In the genomic region with DNA sequence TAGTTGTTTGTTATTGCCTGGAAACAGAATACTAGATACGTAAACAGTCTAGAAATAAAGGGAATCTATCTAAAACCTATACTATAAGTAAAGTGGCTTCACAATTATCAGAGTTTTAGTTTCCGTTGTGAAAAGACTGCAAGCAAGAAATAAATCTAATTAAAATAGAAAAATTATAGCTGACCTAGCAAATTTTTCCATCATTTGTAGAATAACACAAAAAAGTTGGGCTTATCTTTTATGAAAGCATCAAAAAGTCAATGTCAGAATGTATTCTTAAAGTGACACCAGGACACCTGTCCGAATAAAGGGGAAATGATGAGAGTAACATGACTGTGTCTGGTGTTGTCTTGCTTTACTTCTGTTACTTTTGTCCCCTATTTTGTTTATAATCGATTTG, we compare ENCODE assay signal across 26 cellular contexts.
A peak's percentile ranks its signal among the peaks of the same experiment; 100 is the strongest.
DNase-seq lines count a peak whose midpoint lies in the region; ATAC-seq, FAIRE-seq and TF ChIP-seq lines count a peak whose summit lies in the region.
"Had no signal": no experiment of that assay in that cellular context is flagged by ENCODE, and none has a peak within 500 bp of the region (broad histone marks: within the 10 kb centered on the region; RNA-seq: fewer than 3 reads in every experiment).

No MANE protein-coding gene starts in this region.

- TF ChIP-seq RAD21 in A549 (conservative IDR thresholded peaks at IDR 0.05 in 1 of 2, IDR thresholded peaks at IDR 0.05 in 1 of 2) (no peak), K562 (CRISPR knock-in tag; conservative IDR thresholded peaks at IDR 0.05 in 1 of 2, IDR thresholded peaks at IDR 0.05 in 1 of 2) (no peak)

- no peak overlapping the region for H3K9ac ChIP-seq in K562 (ENCODE audit: insufficient read depth in 1 of 2, low read depth in 2 of 2, low read length in 2 of 2)
- H3K9ac ChIP-seq: BLaER1 treated with 17β-estradiol and CSF1 and Interleukin-3, amounts not matched to agents 10 nM and 100 nM had no signal

- no peaks in the 10 kb centered on the region for H3K27me3 Mint-ChIP-seq in HFFc6 (ENCODE audit: insufficient read depth)
- no peaks in the 10 kb centered on the region for H3K27me3 Mint-ChIP-seq in stimulated activated naive B cell treated with anti-CD40 and anti-IgM and Interleukin-4, amounts not matched to agents 10 μg/mL and 1 μg/mL and 100 μg/mL, for 72 hours
- H3K27me3 Mint-ChIP-seq: B cell; CD4-positive, alpha-beta T cell had no signal

- no peak overlapping the region for H3K4me3 Mint-ChIP-seq in HFFc6
- no peak overlapping the region for H3K4me3 Mint-ChIP-seq in stimulated activated naive B cell treated with anti-CD40 and anti-IgM and Interleukin-4, amounts not matched to agents 10 μg/mL and 1 μg/mL and 100 μg/mL, for 72 hours
- H3K4me3 Mint-ChIP-seq: B cell; CD4-positive, alpha-beta T cell; CD8-positive, alpha-beta T cell had no signal

- no peak overlapping the region for H3K27ac ChIP-seq in A549
- H3K27ac ChIP-seq in K562 (ENCODE audit: extremely low read depth, low read depth, low read length): no peak overlapping the region
- H3K27ac ChIP-seq: BLaER1 treated with 17β-estradiol and CSF1 and Interleukin-3, amounts not matched to agents 10 nM and 100 nM; C4-2B had no signal

- no peaks in the 10 kb centered on the region for H3K9me3 ChIP-seq in A549
- H3K9me3 ChIP-seq in K562 (replicated peaks; ENCODE audit: control insufficient read depth, insufficient read depth, low read depth, low read length): peaks cover 2% of the 10 kb centered on the region
- H3K9me3 ChIP-seq: Caco-2 had no signal

- intact Hi-C loops in K562 (cut with micrococcal nuclease): no loop called here

- TF ChIP-seq POLR2A in A549 (IDR thresholded peaks at IDR 0.05; ENCODE audit: low read length): no peak
- TF ChIP-seq POLR2A in H54 (IDR thresholded peaks at IDR 0.05; ENCODE audit: low read depth, low read length): no peak
- no peak for TF ChIP-seq POLR2A in K562 (conservative IDR thresholded peaks at IDR 0.05)

- H3K9me3 Mint-ChIP-seq in HFFc6: peaks cover 23% of the 10 kb centered on the region
- peaks cover 7 to 11% of the 10 kb centered on the region in 2 donors for H3K9me3 Mint-ChIP-seq in stimulated activated naive B cell treated with anti-CD40 and anti-IgM and Interleukin-4, amounts not matched to agents 10 μg/mL and 1 μg/mL and 100 μg/mL, for 72 hours

- TF ChIP-seq CTCF in A549 (IDR thresholded peaks at IDR 0.05): no peak
- no peak for TF ChIP-seq CTCF in K562 (IDR thresholded peaks at IDR 0.05 in 2 of 3, conservative IDR thresholded peaks at IDR 0.05 in 1 of 3; ENCODE audit: insufficient read depth in 2 of 3, low read depth in 1 of 3, low read length in 3 of 3)
- TF ChIP-seq CTCF in HFFc6 (IDR thresholded peaks at IDR 0.05): no peak
- TF ChIP-seq CTCF in D721Med (IDR thresholded peaks at IDR 0.05; ENCODE audit: insufficient read depth, missing control alignments): no peak

- TF ChIP-seq EP300 in A549 (IDR thresholded peaks at IDR 0.05): no peak
- no peak for TF ChIP-seq EP300 in K562 (IDR thresholded peaks at IDR 0.05; ENCODE audit: low read length)

- ATAC-seq in A549 (no peak), K562 (no peak)
- ATAC-seq in stimulated activated naive B cell treated with anti-CD40 and anti-IgM and Interleukin-4, amounts not matched to agents 10 μg/mL and 1 μg/mL and 100 μg/mL, for 72 hours (replicated peaks): no peak
- ATAC-seq: CD8-positive, alpha-beta T cell; GM12878 had no signal

- H3K36me3 ChIP-seq in K562 (ENCODE audit: control insufficient read depth, insufficient read depth, low read length): no peaks in the 10 kb centered on the region
- H3K36me3 ChIP-seq: BLaER1 treated with 17β-estradiol and CSF1 and Interleukin-3, amounts not matched to agents 10 nM and 100 nM had no signal

- H3K27ac Mint-ChIP-seq in HFFc6: no peak overlapping the region
- H3K27ac Mint-ChIP-seq in stimulated activated naive B cell treated with anti-CD40 and anti-IgM and Interleukin-4, amounts not matched to agents 10 μg/mL and 1 μg/mL and 100 μg/mL, for 72 hours: no peak overlapping the region
- H3K27ac Mint-ChIP-seq: B cell; CD4-positive, alpha-beta T cell; CD8-positive, alpha-beta T cell had no signal

- H3K27me3 ChIP-seq in K562 (ENCODE audit: control insufficient read depth in 2 of 2, insufficient read depth in 2 of 2, low read length in 2 of 2): no peaks in the 10 kb centered on the region
- H3K27me3 ChIP-seq: BLaER1 treated with 17β-estradiol and CSF1 and Interleukin-3, amounts not matched to agents 10 nM and 100 nM had no signal

- H3K4me1 Mint-ChIP-seq in HFFc6 (ENCODE audit: low read depth): no peaks in the 10 kb centered on the region
- H3K4me1 Mint-ChIP-seq in stimulated activated naive B cell treated with anti-CD40 and anti-IgM and Interleukin-4, amounts not matched to agents 10 μg/mL and 1 μg/mL and 100 μg/mL, for 72 hours: no peaks in the 10 kb centered on the region
- H3K4me1 Mint-ChIP-seq: B cell had no signal

- BruUV-seq in K562 (replicated peaks; lab: Mats Ljungman, UMichigan): no TSS peak

- no peaks in the 10 kb centered on the region for H3K4me1 ChIP-seq in A549
- no peaks in the 10 kb centered on the region for H3K4me1 ChIP-seq in K562 (replicated peaks in 1 of 2; ENCODE audit: control insufficient read depth in 2 of 2, insufficient read depth in 2 of 2, low read length in 2 of 2)
- H3K4me1 ChIP-seq: BLaER1 treated with 17β-estradiol and CSF1 and Interleukin-3, amounts not matched to agents 10 nM and 100 nM; Caco-2 had no signal

- no peaks in the 10 kb centered on the region for H3K9me1 ChIP-seq in K562 (ENCODE audit: control insufficient read depth, insufficient read depth, low read length)

- WGBS in A549 (ENCODE audit: missing lambda C conversion rate): 45% methylated on average over 4 of the region's 4 CpGs
- WGBS in K562 (ENCODE audit: insufficient coverage, low coverage, missing lambda C conversion rate): 2% methylated on average over 4 of the region's 4 CpGs

- peaks cover under 1% of the 10 kb centered on the region; the same call in 1 of the 2 replicates for H3K36me3 Mint-ChIP-seq in HFFc6 (ENCODE audit: low read depth)
- H3K36me3 Mint-ChIP-seq in stimulated activated naive B cell treated with anti-CD40 and anti-IgM and Interleukin-4, amounts not matched to agents 10 μg/mL and 1 μg/mL and 100 μg/mL, for 72 hours: no peaks in the 10 kb centered on the region
- H3K36me3 Mint-ChIP-seq: CD8-positive, alpha-beta T cell had no signal

- DNase-seq in A549 (ENCODE audit: low read depth in 1 of 2, low spot score in 1 of 2) (no peak), H54 (ENCODE audit: insufficient read length, low spot score) (no peak), K562 (ENCODE audit: extremely low read depth in 1 of 4, low spot score in 3 of 4) (no peak), HFFc6 (no peak), D721Med (ENCODE audit: insufficient read length, low spot score) (no peak)
- DNase-seq in stimulated activated naive B cell treated with anti-CD40 and anti-IgM and Interleukin-4, amounts not matched to agents 10 μg/mL and 1 μg/mL and 100 μg/mL, for 72 hours: no peak
- DNase-seq: 8988T; AML-193; Caco-2; Calu3; CD4-positive, alpha-beta T cell; CD8-positive, alpha-beta T cell; DMS 273 treated with DMSO at 0.1 percent for 48 hours; DMS153; DMS53; DMS79; DND-41; EL; GDM1 had no signal

- H3K4me2 ChIP-seq in A549: no peak overlapping the region
- no peak overlapping the region for H3K4me2 ChIP-seq in K562 (ENCODE audit: insufficient read depth, low read length)
- H3K4me2 ChIP-seq: BLaER1 treated with 17β-estradiol and CSF1 and Interleukin-3, amounts not matched to agents 10 nM and 100 nM had no signal

- H3K79me2 ChIP-seq in K562 (ENCODE audit: control insufficient read depth, insufficient read depth, low read length): no peaks in the 10 kb centered on the region

- no peak for FAIRE-seq in A549 (lab: Jason Lieb, UNC)
- FAIRE-seq in H54 (lab: Jason Lieb, UNC): peak; percentile 74
- FAIRE-seq in K562 (lab: Jason Lieb, UNC): no peak
- no peak for FAIRE-seq in D721Med (lab: Jason Lieb, UNC)
- FAIRE-seq: A204.1, GM12878, GM12892, GM18507 had no signal

- POLR2A ChIA-PET in A549 (lab: Yijun Ruan, JAX): no interaction called here
- POLR2A ChIA-PET in K562 (lab: Yijun Ruan, JAX): no interaction called here

- H4K20me1 ChIP-seq in K562 (replicated peaks; ENCODE audit: control insufficient read depth, insufficient read depth, low read length): no peaks in the 10 kb centered on the region
- H4K20me1 ChIP-seq: BLaER1 treated with 17β-estradiol and CSF1 and Interleukin-3, amounts not matched to agents 10 nM and 100 nM had no signal

- CTCF ChIA-PET in A549 (lab: Yijun Ruan, JAX): no interaction called here
- CTCF ChIA-PET in K562 (lab: Yijun Ruan, JAX; ENCODE audit: low intra/inter-chr PET ratio): no interaction called here

- in situ Hi-C loops in K562 (cut with MboI): no loop called here

- no peak overlapping the region for H2AFZ ChIP-seq in K562 (ENCODE audit: low read depth, low read length)

- H3K4me3 ChIP-seq in A549 (no peak overlapping the region), K562 (no peak overlapping the region)
- H3K4me3 ChIP-seq: BLaER1 treated with 17β-estradiol and CSF1 and Interleukin-3, amounts not matched to agents 10 nM and 100 nM; GM12878 had no signal

TF ChIP-seq in A549, 52 proteins besides CTCF, POLR2A, EP300 and RAD21:
- TF ChIP-seq MAFK (IDR thresholded peaks at IDR 0.05; ENCODE audit: partially characterized antibody) (peak; percentile 61), JUNB (IDR thresholded peaks at IDR 0.05) (no peak)
TF ChIP-seq in A549: peak in this region for 1.

TF ChIP-seq in K562, 482 proteins besides CTCF, POLR2A, EP300 and RAD21 (continues in another document):
- TF ChIP-seq, protein P1, sequence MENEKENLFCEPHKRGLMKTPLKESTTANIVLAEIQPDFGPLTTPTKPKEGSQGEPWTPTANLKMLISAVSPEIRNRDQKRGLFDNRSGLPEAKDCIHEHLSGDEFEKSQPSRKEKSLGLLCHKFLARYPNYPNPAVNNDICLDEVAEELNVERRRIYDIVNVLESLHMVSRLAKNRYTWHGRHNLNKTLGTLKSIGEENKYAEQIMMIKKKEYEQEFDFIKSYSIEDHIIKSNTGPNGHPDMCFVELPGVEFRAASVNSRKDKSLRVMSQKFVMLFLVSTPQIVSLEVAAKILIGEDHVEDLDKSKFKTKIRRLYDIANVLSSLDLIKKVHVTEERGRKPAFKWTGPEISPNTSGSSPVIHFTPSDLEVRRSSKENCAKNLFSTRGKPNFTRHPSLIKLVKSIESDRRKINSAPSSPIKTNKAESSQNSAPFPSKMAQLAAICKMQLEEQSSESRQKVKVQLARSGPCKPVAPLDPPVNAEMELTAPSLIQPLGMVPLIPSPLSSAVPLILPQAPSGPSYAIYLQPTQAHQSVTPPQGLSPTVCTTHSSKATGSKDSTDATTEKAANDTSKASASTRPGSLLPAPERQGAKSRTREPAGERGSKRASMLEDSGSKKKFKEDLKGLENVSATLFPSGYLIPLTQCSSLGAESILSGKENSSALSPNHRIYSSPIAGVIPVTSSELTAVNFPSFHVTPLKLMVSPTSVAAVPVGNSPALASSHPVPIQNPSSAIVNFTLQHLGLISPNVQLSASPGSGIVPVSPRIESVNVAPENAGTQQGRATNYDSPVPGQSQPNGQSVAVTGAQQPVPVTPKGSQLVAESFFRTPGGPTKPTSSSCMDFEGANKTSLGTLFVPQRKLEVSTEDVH (IDR thresholded peaks at IDR 0.05; ENCODE audit: low read depth, partially characterized antibody): no peak
- TF ChIP-seq ZC3H8 (IDR thresholded peaks at IDR 0.05) (no peak), MAFK (IDR thresholded peaks at IDR 0.05; ENCODE audit: low read length) (peak; percentile 95), ZNF316 (IDR thresholded peaks at IDR 0.05) (peak; percentile 96)
